In the genomic region with DNA sequence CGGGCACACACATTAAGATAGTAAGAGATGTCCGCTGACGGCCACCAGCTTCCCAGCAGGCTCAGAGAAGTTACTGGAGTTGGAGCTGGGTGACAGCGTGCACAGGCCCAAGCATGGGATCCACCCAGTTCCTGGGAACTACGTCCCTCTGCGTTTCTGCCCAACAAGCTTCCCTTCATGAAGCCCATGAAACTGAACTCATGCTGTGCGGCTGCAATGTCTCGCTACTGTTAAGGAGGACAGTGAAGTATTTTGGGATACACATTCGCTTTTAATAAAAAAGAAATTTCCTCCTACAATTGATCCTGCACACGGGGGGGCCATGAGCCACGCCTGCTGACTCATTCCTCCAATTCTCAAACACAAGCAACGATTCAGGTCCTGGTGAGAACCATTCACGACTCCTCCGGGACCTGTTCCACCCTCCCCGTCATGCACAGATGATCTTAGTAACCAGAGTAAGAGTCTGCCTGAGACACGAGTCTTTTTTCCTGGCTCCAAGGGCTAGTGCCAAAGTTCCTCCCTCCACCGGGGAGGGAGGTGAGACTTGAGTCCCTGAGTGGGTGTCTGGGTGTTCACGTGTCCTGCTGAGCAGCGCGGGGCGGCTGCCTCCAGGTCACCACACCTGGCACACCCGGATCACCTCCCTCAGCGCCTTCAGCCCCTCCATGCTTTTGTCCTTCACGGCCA, we compare ENCODE assay signal across 9 cellular contexts. TPM values are rescaled to one million over a fixed set of nuclear protein-coding genes. Genes with fewer than 3 reads are reported as not detected.
DNase-seq lines count a peak whose midpoint lies in the region; ATAC-seq, FAIRE-seq and TF ChIP-seq lines count a peak whose summit lies in the region.
"Had no signal": no experiment of that assay in that cellular context is flagged by ENCODE, and none has a peak within 500 bp of the region (broad histone marks: within the 10 kb centered on the region; RNA-seq: fewer than 3 reads in every experiment).

No MANE protein-coding gene starts in this region.

- TF ChIP-seq CTCF in HepG2 (CRISPR knock-in tag; IDR thresholded peaks at IDR 0.05), result no peak
- TF ChIP-seq CTCF in right lobe of liver (IDR thresholded peaks at IDR 0.05), result no peak
- no peak for TF ChIP-seq CTCF in kidney (IDR thresholded peaks at IDR 0.05; ENCODE audit: borderline replicate concordance, extremely low read depth, insufficient read depth)

- H3K36me3 ChIP-seq in HepG2 (replicated peaks in 1 of 2; ENCODE audit: control insufficient read depth in 1 of 2, insufficient read depth in 2 of 2, low read length in 2 of 2) (peaks cover 2 to 14% of the 10 kb centered on the region in 2 experiments; a peak in 2 of 5 replicates), right lobe of liver (peaks cover 0 to 6% (median 0%) of the 10 kb centered on the region in 4 donors), kidney (ENCODE audit: control insufficient read depth in 1 of 2, insufficient read depth in 2 of 2, low read length in 2 of 2) (no peaks in the 10 kb centered on the region)
- H3K36me3 ChIP-seq: SJCRH30 had no signal

- H3K9me3 ChIP-seq in HepG2 (ENCODE audit: low read length) (no peaks in the 10 kb centered on the region), right lobe of liver (no peaks in the 10 kb centered on the region), kidney (ENCODE audit: control insufficient read depth in 1 of 2, low read length in 2 of 2) (no peaks in the 10 kb centered on the region)
- H3K9me3 ChIP-seq: SJCRH30 had no signal

- CTCF ChIA-PET in HepG2 (lab: Yijun Ruan, JAX; ENCODE audit: low intra/inter-chr PET ratio, low total read pairs), result no interaction called here

- H3K4me1 Mint-ChIP-seq in activated T-helper 1 cell treated with anti-CD3 and anti-CD28 coated beads, Interleukin-12 subunit alpha, Interleukin-12 subunit beta, Interleukin-2, Interleukin-4 antibody, amounts not matched to agents 30 ng/mL and 10 ng/mL and 1 ng/mL, durations not matched to agents 14 hours and 24 hours and 36 hours (ENCODE audit: low read depth), result peaks cover 20% of the 10 kb centered on the region
- H3K4me1 Mint-ChIP-seq in effector memory CD8-positive, alpha-beta T cell (ENCODE audit: low read depth in 2 of 2), result peaks cover 18 to 19% of the 10 kb centered on the region in 2 donors

- DNase-seq in HepG2 (ENCODE audit: low spot score) (no peak), right lobe of liver (no peak), kidney (peak; percentile 88), RKO (ENCODE audit: low spot score) (no peak)
- DNase-seq in activated T-helper 1 cell treated with anti-CD3 and anti-CD28 coated beads, Interleukin-12 subunit alpha, Interleukin-12 subunit beta, Interleukin-2, Interleukin-4 antibody, amounts not matched to agents 30 ng/mL and 10 ng/mL and 1 ng/mL, durations not matched to agents 14 hours and 24 hours and 36 hours (ENCODE audit: low spot score), result no peak
- DNase-seq in effector memory CD8-positive, alpha-beta T cell, result no peak
- no peak for DNase-seq in activated effector memory CD4-positive, alpha-beta T cell treated with anti-CD3 and anti-CD28 coated beads, Interleukin-2, amount 50 U/mL, for 16 hours
- DNase-seq: SJCRH30 had no signal

- no peak overlapping the region for H3K27ac ChIP-seq in HepG2 (ENCODE audit: extremely low read length, insufficient read depth, low read length)
- H3K27ac ChIP-seq in right lobe of liver, result no peak overlapping the region
- peak overlapping the region; percentile 66 to 84 for H3K27ac ChIP-seq in kidney (ENCODE audit: low read depth in 2 of 2, low read length in 2 of 2)
- H3K27ac ChIP-seq: SJCRH30 had no signal

- POLR2A ChIA-PET in HepG2 (lab: Yijun Ruan, JAX), result no interaction called here

- H3K4me3 ChIP-seq in HepG2 (replicated peaks in 1 of 3; ENCODE audit: insufficient read depth in 1 of 3, low read depth in 2 of 3, low read length in 3 of 3), result no peak overlapping the region
- no peak overlapping the region for H3K4me3 ChIP-seq in right lobe of liver
- H3K4me3 ChIP-seq in kidney (ENCODE audit: low read length in 2 of 2), result peak overlapping the region in 1 of 2 donors; percentile 42
- H3K4me3 ChIP-seq: SJCRH30 had no signal

- peaks cover 1 to 2% of the 10 kb centered on the region in 2 experiments; a peak in 2 of 5 replicates for H3K27me3 ChIP-seq in HepG2 (ENCODE audit: control insufficient read depth in 1 of 2, insufficient read depth in 2 of 2, low read length in 2 of 2)
- H3K27me3 ChIP-seq in right lobe of liver, result no peaks in the 10 kb centered on the region
- H3K27me3 ChIP-seq: SJCRH30 had no signal

- H3K36me3 Mint-ChIP-seq in activated T-helper 1 cell treated with anti-CD3 and anti-CD28 coated beads, Interleukin-12 subunit alpha, Interleukin-12 subunit beta, Interleukin-2, Interleukin-4 antibody, amounts not matched to agents 30 ng/mL and 10 ng/mL and 1 ng/mL, durations not matched to agents 14 hours and 24 hours and 36 hours (ENCODE audit: low read depth), result peaks cover 21% of the 10 kb centered on the region
- H3K36me3 Mint-ChIP-seq in effector memory CD8-positive, alpha-beta T cell (ENCODE audit: insufficient read depth), result peaks cover 36% of the 10 kb centered on the region

- intact Hi-C loops in HepG2 (cut with micrococcal nuclease; ENCODE audit: unreplicated experiment), result no loop called here
- intact Hi-C loops in right lobe of liver (cut with DNase I), result no loop called here
- intact Hi-C loops in activated T-helper 1 cell treated with anti-CD3 and anti-CD28 coated beads, Interleukin-12 subunit alpha, Interleukin-12 subunit beta, Interleukin-2, Interleukin-4 antibody, amounts not matched to agents 30 ng/mL and 10 ng/mL and 1 ng/mL, durations not matched to agents 14 hours and 24 hours and 36 hours (cut with micrococcal nuclease), result no loop called here
- intact Hi-C loops in kidney (cut with DNase I), result no loop called here

- WGBS in HepG2 (ENCODE audit: low lambda C conversion rate), result 90% methylated on average over 19 of the region's 24 CpGs
- WGBS in right lobe of liver (ENCODE audit: insufficient coverage, low coverage, low lambda C conversion rate, missing lambda C conversion rate), result 84% methylated on average over 8 of the region's 24 CpGs

- H2AFZ ChIP-seq in HepG2 (ENCODE audit: low read length), result no peak overlapping the region

- H3K9me3 Mint-ChIP-seq in activated T-helper 1 cell treated with anti-CD3 and anti-CD28 coated beads, Interleukin-12 subunit alpha, Interleukin-12 subunit beta, Interleukin-2, Interleukin-4 antibody, amounts not matched to agents 30 ng/mL and 10 ng/mL and 1 ng/mL, durations not matched to agents 14 hours and 24 hours and 36 hours, result no peaks in the 10 kb centered on the region
- no peaks in the 10 kb centered on the region for H3K9me3 Mint-ChIP-seq in effector memory CD8-positive, alpha-beta T cell

- TF ChIP-seq POLR2A in HepG2 (IDR thresholded peaks at IDR 0.05; ENCODE audit: insufficient read depth in 1 of 2, low read depth in 2 of 2, low read length in 2 of 2), result no peak
- TF ChIP-seq POLR2A in right lobe of liver (IDR thresholded peaks at IDR 0.05), result no peak

- H3K27ac Mint-ChIP-seq in activated T-helper 1 cell treated with anti-CD3 and anti-CD28 coated beads, Interleukin-12 subunit alpha, Interleukin-12 subunit beta, Interleukin-2, Interleukin-4 antibody, amounts not matched to agents 30 ng/mL and 10 ng/mL and 1 ng/mL, durations not matched to agents 14 hours and 24 hours and 36 hours, result no peak overlapping the region
- H3K27ac Mint-ChIP-seq in effector memory CD8-positive, alpha-beta T cell, result peak overlapping the region in 1 of 2 donors; percentile 69

- in situ Hi-C loops in HepG2 (cut with HindIII; ENCODE audit: extremely low pct_ligation_motif_present, low pct_unique_long_range_greater_than_20kb), result no loop called here

- no peaks in the 10 kb centered on the region for H4K20me1 ChIP-seq in HepG2 (ENCODE audit: insufficient read depth, low read length)

- peak overlapping the region; percentile 7 for H3K4me3 Mint-ChIP-seq in activated T-helper 1 cell treated with anti-CD3 and anti-CD28 coated beads, Interleukin-12 subunit alpha, Interleukin-12 subunit beta, Interleukin-2, Interleukin-4 antibody, amounts not matched to agents 30 ng/mL and 10 ng/mL and 1 ng/mL, durations not matched to agents 14 hours and 24 hours and 36 hours
- peak overlapping the region in 1 of 2 donors; percentile 29 for H3K4me3 Mint-ChIP-seq in effector memory CD8-positive, alpha-beta T cell

- H3K4me2 ChIP-seq in HepG2 (ENCODE audit: low read depth, low read length), result no peak overlapping the region

- TF ChIP-seq EP300 in HepG2 (IDR thresholded peaks at IDR 0.05; ENCODE audit: low read depth in 2 of 2, low read length in 2 of 2) (no peak), HepG2 (CRISPR knock-in tag; IDR thresholded peaks at IDR 0.05; ENCODE audit: borderline replicate concordance) (no peak)

- H3K27me3 Mint-ChIP-seq in activated T-helper 1 cell treated with anti-CD3 and anti-CD28 coated beads, Interleukin-12 subunit alpha, Interleukin-12 subunit beta, Interleukin-2, Interleukin-4 antibody, amounts not matched to agents 30 ng/mL and 10 ng/mL and 1 ng/mL, durations not matched to agents 14 hours and 24 hours and 36 hours (ENCODE audit: insufficient read depth), result no peaks in the 10 kb centered on the region
- no peaks in the 10 kb centered on the region for H3K27me3 Mint-ChIP-seq in effector memory CD8-positive, alpha-beta T cell

- peaks cover 7% of the 10 kb centered on the region for H3K79me2 ChIP-seq in HepG2 (ENCODE audit: insufficient read depth, low read length)

- H3K4me1 ChIP-seq in HepG2 (ENCODE audit: insufficient read depth, low read length) (peaks cover 42% of the 10 kb centered on the region), right lobe of liver (peaks cover 0 to 10% (median 4%) of the 10 kb centered on the region in 4 donors), kidney (ENCODE audit: control insufficient read depth in 1 of 2, insufficient read depth in 1 of 2, low read depth in 1 of 2, low read length in 2 of 2) (peaks cover 16 to 20% of the 10 kb centered on the region in 2 donors)
- H3K4me1 ChIP-seq: SJCRH30 had no signal

- BruUV-seq in HepG2 (replicated peaks; lab: Mats Ljungman, UMichigan), result no TSS peak

- TF ChIP-seq RAD21 in HepG2 (CRISPR knock-in tag; IDR thresholded peaks at IDR 0.05), result no peak

- no peak for FAIRE-seq in HepG2 (lab: Jason Lieb, UNC)
- no peak for FAIRE-seq in kidney (lab: Jason Lieb, UNC)

- no peak for ATAC-seq in HepG2
- ATAC-seq in right lobe of liver, result no peak
- ATAC-seq in GM18511 (IDR thresholded peaks at IDR 0.05; ENCODE audit: unreplicated experiment), result no peak
- no peak for ATAC-seq in effector memory CD8-positive, alpha-beta T cell (replicated peaks)

- H3K9ac ChIP-seq in HepG2 (ENCODE audit: insufficient read depth, low read depth, low read length) (no peak overlapping the region), kidney (ENCODE audit: low read length in 2 of 2) (peak overlapping the region in 1 of 2 donors; percentile 8)

RNA-seq across cellular contexts. Expression of a gene that starts 2.6 kb away (rescaled TPM):
- 46.7 and 48.4 TPM in 2 replicates for total RNA-seq in HepG2 (2016; rRNA removed; fragmentation: Illumina TruSeq; extraction: Trizol)
- 83.1 and 98.2 TPM in 2 replicates for total RNA-seq in HepG2 (2016; cell fraction: cytosol; rRNA removed; fragmentation: Illumina TruSeq; extraction: Trizol; ENCODE audit: low read depth)
- total RNA-seq in HepG2 (2016; cell fraction: insoluble cytoplasmic fraction; rRNA removed; fragmentation: Illumina TruSeq; extraction: Trizol), result 50.6 and 51.2 TPM in 2 replicates
- 102 and 118 TPM in 2 replicates for total RNA-seq in HepG2 (2016; cell fraction: membrane; rRNA removed; fragmentation: Illumina TruSeq; extraction: Trizol)
- total RNA-seq in HepG2 (2016; cell fraction: nucleus; rRNA removed; fragmentation: Illumina TruSeq; extraction: Trizol), result 24.1 and 28.4 TPM in 2 replicates
- polyA plus RNA-seq in HepG2 (2011; rRNA removed), result 29.3 and 29.6 TPM in 2 replicates
- polyA plus RNA-seq in HepG2 (2011; cell fraction: cytosol; rRNA removed), result 36.1 and 44.9 TPM in 2 replicates
- polyA plus RNA-seq in HepG2 (2011; cell fraction: nucleus; rRNA removed), result 29.2 and 39.8 TPM in 2 replicates
- 15.8 and 28.3 TPM in 2 replicates for polyA plus RNA-seq in HepG2 (2012)
- polyA plus RNA-seq in HepG2 (2016; cell fraction: cytosol; fragmentation: Illumina TruSeq; extraction: Trizol; ENCODE audit: low read depth), result 72.7 and 106 TPM in 2 replicates
- 49.5 and 55.3 TPM in 2 replicates for polyA plus RNA-seq in HepG2 (2016; cell fraction: insoluble cytoplasmic fraction; fragmentation: Illumina TruSeq; extraction: Trizol; ENCODE audit: low read depth)
- 82.6 and 104 TPM in 2 replicates for polyA plus RNA-seq in HepG2 (2016; cell fraction: membrane; fragmentation: Illumina TruSeq; extraction: Trizol; ENCODE audit: low read depth)
- polyA plus RNA-seq in HepG2 (2016; cell fraction: nucleus; fragmentation: Illumina TruSeq; extraction: Trizol; ENCODE audit: insufficient read depth, low read depth), result 48.5 and 51.1 TPM in 2 replicates
- polyA minus RNA-seq in HepG2 (2011; rRNA and poly(A)+ RNA removed; ENCODE audit: low replicate concordance), result 17.7 and 43.7 TPM in 2 replicates
- 8.9 and 9.7 TPM in 2 replicates for polyA minus RNA-seq in HepG2 (2011; cell fraction: cytosol; rRNA and poly(A)+ RNA removed)
- polyA minus RNA-seq in HepG2 (2011; cell fraction: nucleus; rRNA and poly(A)+ RNA removed), result 4.7 and 6.2 TPM in 2 replicates
- 10 to 100 TPM in 2 of 6 experiments, 1 to 10 TPM in 4; 7.6 to 28.1 (median 9.2) TPM for total RNA-seq in right lobe of liver
- 55.7 and 56.0 TPM in 2 replicates for total RNA-seq in activated T-helper 1 cell treated with anti-CD3 and anti-CD28 coated beads, Interleukin-12 subunit alpha, Interleukin-12 subunit beta, Interleukin-2, Interleukin-4 antibody, amounts not matched to agents 30 ng/mL and 10 ng/mL and 1 ng/mL, durations not matched to agents 14 hours and 24 hours and 36 hours
- total RNA-seq in kidney, result 29.7 TPM
- polyA plus RNA-seq in kidney (ENCODE audit: insufficient read depth, low read depth, low replicate concordance), result 66.6 TPM

RNA-seq across cellular contexts. Expression of a gene that starts 11.2 kb away (rescaled TPM):
- total RNA-seq in HepG2 (2016; rRNA removed; fragmentation: Illumina TruSeq; extraction: Trizol), result 3.1 and 9.5 TPM in 2 replicates
- 4.3 and 4.6 TPM in 2 replicates for total RNA-seq in HepG2 (2016; cell fraction: cytosol; rRNA removed; fragmentation: Illumina TruSeq; extraction: Trizol; ENCODE audit: low read depth)
- total RNA-seq in HepG2 (2016; cell fraction: insoluble cytoplasmic fraction; rRNA removed; fragmentation: Illumina TruSeq; extraction: Trizol), result 3.8 and 10.6 TPM in 2 replicates
- total RNA-seq in HepG2 (2016; cell fraction: membrane; rRNA removed; fragmentation: Illumina TruSeq; extraction: Trizol), result 5.7 and 6.3 TPM in 2 replicates
- 11.4 and 11.7 TPM in 2 replicates for total RNA-seq in HepG2 (2016; cell fraction: nucleus; rRNA removed; fragmentation: Illumina TruSeq; extraction: Trizol)
- 20.4 and 33.1 TPM in 2 replicates for polyA plus RNA-seq in HepG2 (2011; rRNA removed)
- 9.9 and 13.2 TPM in 2 replicates for polyA plus RNA-seq in HepG2 (2011; cell fraction: cytosol; rRNA removed)
- polyA plus RNA-seq in HepG2 (2011; cell fraction: nucleus; rRNA removed), result 144 and 175 TPM in 2 replicates
- polyA plus RNA-seq in HepG2 (2012), result 8.4 and 10.9 TPM in 2 replicates
- polyA plus RNA-seq in HepG2 (2016; cell fraction: cytosol; fragmentation: Illumina TruSeq; extraction: Trizol; ENCODE audit: low read depth), result 3.6 and 4.0 TPM in 2 replicates
- 4.3 and 5.0 TPM in 2 replicates for polyA plus RNA-seq in HepG2 (2016; cell fraction: insoluble cytoplasmic fraction; fragmentation: Illumina TruSeq; extraction: Trizol; ENCODE audit: low read depth)
- 4.3 and 5.3 TPM in 2 replicates for polyA plus RNA-seq in HepG2 (2016; cell fraction: membrane; fragmentation: Illumina TruSeq; extraction: Trizol; ENCODE audit: low read depth)
- 25.4 and 29.2 TPM in 2 replicates for polyA plus RNA-seq in HepG2 (2016; cell fraction: nucleus; fragmentation: Illumina TruSeq; extraction: Trizol; ENCODE audit: insufficient read depth, low read depth)
- polyA minus RNA-seq in HepG2 (2011; rRNA and poly(A)+ RNA removed; ENCODE audit: low replicate concordance), result 70.5 and 85.2 TPM in 2 replicates
- 6.3 and 12.4 TPM in 2 replicates for polyA minus RNA-seq in HepG2 (2011; cell fraction: cytosol; rRNA and poly(A)+ RNA removed)
- 27.6 and 31.7 TPM in 2 replicates for polyA minus RNA-seq in HepG2 (2011; cell fraction: nucleus; rRNA and poly(A)+ RNA removed)
- 10 to 100 TPM; 15.1 to 32.8 (median 26.7) TPM for total RNA-seq in right lobe of liver
- total RNA-seq in activated T-helper 1 cell treated with anti-CD3 and anti-CD28 coated beads, Interleukin-12 subunit alpha, Interleukin-12 subunit beta, Interleukin-2, Interleukin-4 antibody, amounts not matched to agents 30 ng/mL and 10 ng/mL and 1 ng/mL, durations not matched to agents 14 hours and 24 hours and 36 hours, result 0.03 TPM in 1 of 2 replicates, not detected in the other
- total RNA-seq in kidney, result 11.0 TPM
- 6.8 TPM for polyA plus RNA-seq in kidney (ENCODE audit: insufficient read depth, low read depth, low replicate concordance)
- total RNA-seq: SJCRH30 had no signal

RNA-seq across cellular contexts. Expression of a gene that starts 36.7 kb away (rescaled TPM):
- total RNA-seq in HepG2 (2016; rRNA removed; fragmentation: Illumina TruSeq; extraction: Trizol), result 9.2 and 10.4 TPM in 2 replicates
- total RNA-seq in HepG2 (2016; cell fraction: cytosol; rRNA removed; fragmentation: Illumina TruSeq; extraction: Trizol; ENCODE audit: low read depth), result 1.4 and 1.5 TPM in 2 replicates
- 8.1 and 11.1 TPM in 2 replicates for total RNA-seq in HepG2 (2016; cell fraction: insoluble cytoplasmic fraction; rRNA removed; fragmentation: Illumina TruSeq; extraction: Trizol)
- total RNA-seq in HepG2 (2016; cell fraction: membrane; rRNA removed; fragmentation: Illumina TruSeq; extraction: Trizol), result 4.0 and 4.6 TPM in 2 replicates
- total RNA-seq in HepG2 (2016; cell fraction: nucleus; rRNA removed; fragmentation: Illumina TruSeq; extraction: Trizol), result 6.5 TPM in 2 replicates
- 7.3 and 13.8 TPM in 2 replicates for polyA plus RNA-seq in HepG2 (2011; rRNA removed)
- 6.2 and 7.3 TPM in 2 replicates for polyA plus RNA-seq in HepG2 (2011; cell fraction: cytosol; rRNA removed)
- polyA plus RNA-seq in HepG2 (2011; cell fraction: nucleus; rRNA removed), result 63.2 and 72.7 TPM in 2 replicates
- polyA plus RNA-seq in HepG2 (2012), result 15.2 and 31.6 TPM in 2 replicates
- polyA plus RNA-seq in HepG2 (2016; cell fraction: cytosol; fragmentation: Illumina TruSeq; extraction: Trizol; ENCODE audit: low read depth), result 0.54 and 0.61 TPM in 2 replicates
- 6.5 and 8.2 TPM in 2 replicates for polyA plus RNA-seq in HepG2 (2016; cell fraction: insoluble cytoplasmic fraction; fragmentation: Illumina TruSeq; extraction: Trizol; ENCODE audit: low read depth)
- polyA plus RNA-seq in HepG2 (2016; cell fraction: membrane; fragmentation: Illumina TruSeq; extraction: Trizol; ENCODE audit: low read depth), result 1.9 TPM in 2 replicates
- polyA plus RNA-seq in HepG2 (2016; cell fraction: nucleus; fragmentation: Illumina TruSeq; extraction: Trizol; ENCODE audit: insufficient read depth, low read depth), result 19.6 and 20.9 TPM in 2 replicates
- 11.1 and 17.4 TPM in 2 replicates for polyA minus RNA-seq in HepG2 (2011; rRNA and poly(A)+ RNA removed; ENCODE audit: low replicate concordance)
- polyA minus RNA-seq in HepG2 (2011; cell fraction: cytosol; rRNA and poly(A)+ RNA removed), result 12.7 and 12.8 TPM in 2 replicates
- polyA minus RNA-seq in HepG2 (2011; cell fraction: nucleus; rRNA and poly(A)+ RNA removed), result 10.8 and 12.7 TPM in 2 replicates
- total RNA-seq in right lobe of liver, result 10 to 100 TPM in 4 of 6 experiments, 1 to 10 TPM in 2; 6.9 to 29.7 (median 13.1) TPM
- total RNA-seq in activated T-helper 1 cell treated with anti-CD3 and anti-CD28 coated beads, Interleukin-12 subunit alpha, Interleukin-12 subunit beta, Interleukin-2, Interleukin-4 antibody, amounts not matched to agents 30 ng/mL and 10 ng/mL and 1 ng/mL, durations not matched to agents 14 hours and 24 hours and 36 hours, result 48.1 and 51.7 TPM in 2 replicates
- 37.0 TPM for total RNA-seq in kidney
- polyA plus RNA-seq in kidney (ENCODE audit: insufficient read depth, low read depth, low replicate concordance), result 12.9 TPM

Comparison
In these comparisons a context has a peak if more than half of its experiments do, and no peak if none do; other contexts are left out.
1. H3K27ac ChIP-seq: peak in kidney (2 of 2); none in HepG2 (single experiment) and right lobe of liver (0 of 3).